ENCODE assay signal across 12 cellular contexts in genomic region chr1:6582370-6582769, GRCh38. TPM values are rescaled to one million over a fixed set of nuclear protein-coding genes. Genes with fewer than 3 reads are reported as not detected.
DNase-seq lines count a peak whose midpoint lies in the region; TF ChIP-seq lines count a peak whose summit lies in the region.
"Had no signal": no experiment of that assay in that cellular context is flagged by ENCODE, and none has a peak within 500 bp of the region (broad histone marks: within the 10 kb centered on the region; RNA-seq: fewer than 3 reads in every experiment).

No MANE protein-coding gene starts in this region.

- H3K27ac Mint-ChIP-seq in osteocyte (ENCODE audit: unreplicated experiment): peak overlapping the region; percentile 45

- peaks cover 29% of the 10 kb centered on the region for H3K4me1 Mint-ChIP-seq in osteocyte (ENCODE audit: unreplicated experiment)

- H3K4me3 Mint-ChIP-seq in osteocyte (ENCODE audit: unreplicated experiment): no peak overlapping the region

- H4K20me1 ChIP-seq in DOHH2 (ENCODE audit: control insufficient read depth, insufficient read depth, low read depth, low read length): peaks cover 3% of the 10 kb centered on the region; the same call in 1 of the 2 replicates
- no peaks in the 10 kb centered on the region for H4K20me1 ChIP-seq in OCI-LY1 (ENCODE audit: insufficient read depth, low read length)

- TF ChIP-seq CTCF in DOHH2 (IDR thresholded peaks at IDR 0.05; ENCODE audit: low read depth, low read length, poor library complexity, severe bottlenecking) (no peak), OCI-LY1 (IDR thresholded peaks at IDR 0.05; ENCODE audit: low read length) (no peak), osteocyte (IDR thresholded peaks at IDR 0.05) (no peak), foreskin fibroblast (IDR thresholded peaks at IDR 0.05; ENCODE audit: low read depth, low read length) (no peak)

- H3K4me1 ChIP-seq in DOHH2 (ENCODE audit: control insufficient read depth, low read length): peaks cover 36% of the 10 kb centered on the region
- peaks cover 80% of the 10 kb centered on the region for H3K4me1 ChIP-seq in OCI-LY1 (ENCODE audit: insufficient read depth, low read length, severe bottlenecking)
- peaks cover 21% of the 10 kb centered on the region for H3K4me1 ChIP-seq in effector memory CD4-positive, alpha-beta T cell (ENCODE audit: control insufficient read depth, insufficient read depth, low read length, poor library complexity, severe bottlenecking)

- H3K36me3 ChIP-seq in DOHH2 (ENCODE audit: control insufficient read depth, low read length) (peaks cover 24% of the 10 kb centered on the region), OCI-LY1 (ENCODE audit: insufficient read depth, low read length) (peaks cover 30% of the 10 kb centered on the region; the same call in 1 of the 2 replicates)
- H3K36me3 ChIP-seq in effector memory CD4-positive, alpha-beta T cell (ENCODE audit: control insufficient read depth, insufficient read depth, low read length): no peaks in the 10 kb centered on the region
- H3K36me3 ChIP-seq: pancreas had no signal

- H3K9ac ChIP-seq in OCI-LY1 (ENCODE audit: low read length): peak overlapping the region; percentile 66

- no peaks in the 10 kb centered on the region for H3K9me2 ChIP-seq in DOHH2 (replicated peaks; ENCODE audit: control insufficient read depth, low read length)
- H3K9me2 ChIP-seq in OCI-LY1 (ENCODE audit: low read depth, low read length): no peaks in the 10 kb centered on the region

- H3K36me3 Mint-ChIP-seq in osteocyte (ENCODE audit: unreplicated experiment): peaks cover 3% of the 10 kb centered on the region

- no peaks in the 10 kb centered on the region for H3K27me3 Mint-ChIP-seq in osteocyte (ENCODE audit: unreplicated experiment)
- H3K27me3 Mint-ChIP-seq: activated CD4-positive, alpha-beta T cell treated with anti-CD3 and anti-CD28 coated beads, Interleukin-2, amount 10 ng/mL, durations not matched to agents 7 days and 5 days had no signal

- H3K9me3 ChIP-seq in DOHH2 (ENCODE audit: control insufficient read depth, insufficient read depth, low read length) (no peaks in the 10 kb centered on the region), OCI-LY1 (ENCODE audit: low read length) (no peaks in the 10 kb centered on the region)
- no peaks in the 10 kb centered on the region for H3K9me3 ChIP-seq in effector memory CD4-positive, alpha-beta T cell (ENCODE audit: control insufficient read depth, low read length)
- H3K9me3 ChIP-seq: pancreas had no signal

- no peak for DNase-seq in effector memory CD4-positive, alpha-beta T cell
- no peak for DNase-seq in osteocyte (ENCODE audit: extremely low spot score, unreplicated experiment)
- no peak for DNase-seq in AG20443 (ENCODE audit: low spot score)
- no peak for DNase-seq in NCI-H1436 (lab: John Stamatoyannopoulos, UW)
- DNase-seq in foreskin fibroblast: no peak
- no peak for DNase-seq in C1 segment of cervical spinal cord (lab: John Stamatoyannopoulos, UW)
- DNase-seq: activated CD4-positive, alpha-beta T cell treated with anti-CD3 and anti-CD28 coated beads, Interleukin-2, amount 10 ng/mL, durations not matched to agents 7 days and 5 days; NCI-H1048 had no signal

- no peaks in the 10 kb centered on the region for H3K9me3 Mint-ChIP-seq in osteocyte (ENCODE audit: unreplicated experiment)
- H3K9me3 Mint-ChIP-seq: activated CD4-positive, alpha-beta T cell treated with anti-CD3 and anti-CD28 coated beads, Interleukin-2, amount 10 ng/mL, durations not matched to agents 7 days and 5 days had no signal

- H3K4me3 ChIP-seq in DOHH2 (ENCODE audit: low read length) (no peak overlapping the region), OCI-LY1 (ENCODE audit: low read depth, low read length, poor library complexity, severe bottlenecking) (peak overlapping the region; percentile 76), foreskin fibroblast (ENCODE audit: low read depth in 1 of 2, low read length in 2 of 2) (no peak overlapping the region)
- no peak overlapping the region for H3K4me3 ChIP-seq in effector memory CD4-positive, alpha-beta T cell (ENCODE audit: insufficient read depth, low read depth, low read length, poor library complexity, severe bottlenecking)
- H3K4me3 ChIP-seq: cardiac muscle cell, pancreas had no signal

- H3K4me2 ChIP-seq in DOHH2 (ENCODE audit: low read length) (peak overlapping the region; percentile 84; the same call in 1 of the 2 replicates), OCI-LY1 (ENCODE audit: low read length) (peak overlapping the region; percentile 69)

- H3F3A ChIP-seq in DOHH2 (ENCODE audit: control insufficient read depth, insufficient read depth) (no peaks in the 10 kb centered on the region), OCI-LY1 (ENCODE audit: insufficient read depth, low read length) (no peaks in the 10 kb centered on the region)

- H3K79me2 ChIP-seq in DOHH2 (ENCODE audit: control insufficient read depth, low read length) (peaks cover 33% of the 10 kb centered on the region), OCI-LY1 (ENCODE audit: insufficient read depth, low read length) (no peaks in the 10 kb centered on the region; the same call in 1 of the 2 replicates)

- H3K27me3 ChIP-seq in DOHH2 (ENCODE audit: control insufficient read depth, low read length) (no peaks in the 10 kb centered on the region), OCI-LY1 (ENCODE audit: insufficient read depth, low read length) (no peaks in the 10 kb centered on the region)
- no peaks in the 10 kb centered on the region for H3K27me3 ChIP-seq in effector memory CD4-positive, alpha-beta T cell (replicated peaks; ENCODE audit: control insufficient read depth, insufficient read depth, low read length, poor library complexity, severe bottlenecking)
- H3K27me3 ChIP-seq: cardiac muscle cell, pancreas had no signal

- H3K27ac ChIP-seq in DOHH2 (ENCODE audit: low read depth, low read length) (no peak overlapping the region), OCI-LY1 (ENCODE audit: low read depth, low read length, poor library complexity, severe bottlenecking) (peak overlapping the region; percentile 86)
- H3K27ac ChIP-seq in effector memory CD4-positive, alpha-beta T cell (ENCODE audit: insufficient read depth, low read length, poor library complexity, severe bottlenecking): peak overlapping the region; percentile 40
- H3K27ac ChIP-seq: cardiac muscle cell had no signal

- H2AFZ ChIP-seq in OCI-LY1 (ENCODE audit: low read length): no peak overlapping the region

RNA-seq across cellular contexts. Expression of gene ZBTB48, which starts 2.6 kb away (rescaled TPM):
- total RNA-seq in osteocyte: 28.8 and 29.1 TPM in 2 replicates

RNA-seq across cellular contexts. Expression of gene KLHL21, which starts 20.3 kb away (rescaled TPM):
- 27.3 and 27.5 TPM in 2 replicates for total RNA-seq in osteocyte

RNA-seq across cellular contexts. Expression of gene TAS1R1, which starts 27.3 kb away (rescaled TPM):
- not detected in 2 replicates for total RNA-seq in osteocyte
- total RNA-seq: activated CD4-positive, alpha-beta T cell treated with anti-CD3 and anti-CD28 coated beads, Interleukin-2, amount 10 ng/mL, durations not matched to agents 7 days and 5 days; cardiac muscle cell; pancreas had no signal

RNA-seq across cellular contexts. Expression of gene NOL9, which starts 28.1 kb away (rescaled TPM):
- 33.5 and 36.3 TPM in 2 replicates for total RNA-seq in osteocyte

RNA-seq across cellular contexts. Expression of gene PHF13, which starts 31.2 kb away (rescaled TPM):
- total RNA-seq in osteocyte: 24.0 and 28.9 TPM in 2 replicates
